In genomic region chr19:14366529-14366928, GRCh38 we compare ENCODE assay signal across 8 cellular contexts. TPM values are rescaled to one million over a fixed set of nuclear protein-coding genes. Genes with fewer than 3 reads are reported as not detected.
DNase-seq lines count a peak whose midpoint lies in the region; ATAC-seq lines count a peak whose summit lies in the region.

No MANE protein-coding gene starts in this region.

- H3K27me3 ChIP-seq in Karpas-422 (ENCODE audit: low read length): no peaks in the 10 kb centered on the region

- H2AFZ ChIP-seq in Karpas-422 (ENCODE audit: low read length): no peak overlapping the region

- H3K4me2 ChIP-seq in Karpas-422 (ENCODE audit: low read depth, low read length, poor library complexity, severe bottlenecking): peak overlapping the region; percentile 39

- DNase-seq in SIG-M5 treated with dmso at 0.1 percent for 504 hours (lab: John Stamatoyannopoulos, UW; ENCODE audit: unreplicated experiment) (peak; percentile 45), SIG-M5 (lab: John Stamatoyannopoulos, UW) (no peak), Karpas-422 (peak; percentile 92), SK-MEL-5 (ENCODE audit: low read depth, low spot score) (peak; percentile 64), Right ventricle myocardium inferior (ENCODE audit: missing footprints) (peak; percentile 90), skeletal muscle cell (ENCODE audit: low read depth) (peak; percentile 58), T1000 (lab: John Stamatoyannopoulos, UW) (no peak)
- DNase-seq in activated naive CD4-positive, alpha-beta T cell treated with Interleukin-2 at 50 U/mL for 16 hours: peak; percentile 87

- no peaks in the 10 kb centered on the region for H4K20me1 ChIP-seq in Karpas-422 (ENCODE audit: insufficient read depth, low read depth, low read length)

- ATAC-seq in Right ventricle myocardium inferior: no peak

- no peaks in the 10 kb centered on the region for H3K9me3 ChIP-seq in Karpas-422 (ENCODE audit: low read length)

- no peaks in the 10 kb centered on the region for H3K36me3 ChIP-seq in Karpas-422 (ENCODE audit: insufficient read depth, low read length)

- in situ Hi-C loops in SK-MEL-5 (cut with HindIII; ENCODE audit: low pct_unique_long_range_greater_than_20kb, low sequenced_read_pairs): no loop called here

- intact Hi-C loops in Right ventricle myocardium inferior (cut with DNase I): no loop called here

- H3K4me3 ChIP-seq in Karpas-422 (ENCODE audit: low read length) (no peak overlapping the region), skeletal muscle cell (ENCODE audit: low read depth, low read length) (no peak overlapping the region)

- H3K79me2 ChIP-seq in Karpas-422 (ENCODE audit: low read length): no peaks in the 10 kb centered on the region

- no peaks in the 10 kb centered on the region for H3K9me2 ChIP-seq in Karpas-422 (replicated peaks; ENCODE audit: insufficient read depth, low read length)

- H3K27ac ChIP-seq in Karpas-422 (ENCODE audit: low read length): no peak overlapping the region

- H3K4me1 ChIP-seq in Karpas-422 (ENCODE audit: low read length): peaks cover 24% of the 10 kb centered on the region

- H3K9ac ChIP-seq in Karpas-422 (ENCODE audit: low read length): no peak overlapping the region

RNA-seq across cellular contexts. Expression of gene ADGRE5, which starts 14.7 kb away (rescaled TPM):
- total RNA-seq in Karpas-422 (2014; rRNA removed; shearing (Covaris generic); ENCODE audit: low replicate concordance): not detected in 2 replicates
- total RNA-seq in SK-MEL-5 (2014; rRNA removed; shearing (Covaris generic)): 11.3 and 14.2 TPM in 2 replicates
- 65.0 and 91.2 TPM in 2 replicates for polyA plus RNA-seq in SK-MEL-5 (2015; cell fraction: cytosol; rRNA removed)
- polyA plus RNA-seq in SK-MEL-5 (2015; cell fraction: nucleus; rRNA removed): 45.5 and 96.8 TPM in 2 replicates
- 32.6 TPM for total RNA-seq in Right ventricle myocardium inferior

RNA-seq across cellular contexts. Expression of gene DDX39A, which starts 52.6 kb away (rescaled TPM):
- 92.4 and 151 TPM in 2 replicates for total RNA-seq in Karpas-422 (2014; rRNA removed; shearing (Covaris generic); ENCODE audit: low replicate concordance)
- total RNA-seq in SK-MEL-5 (2014; rRNA removed; shearing (Covaris generic)): 72.9 and 76.8 TPM in 2 replicates
- polyA plus RNA-seq in SK-MEL-5 (2015; cell fraction: cytosol; rRNA removed): 75.8 and 84.0 TPM in 2 replicates
- polyA plus RNA-seq in SK-MEL-5 (2015; cell fraction: nucleus; rRNA removed): 530 and 585 TPM in 2 replicates
- 32.2 TPM for total RNA-seq in Right ventricle myocardium inferior

Comparison
In these comparisons a context has a peak if more than half of its experiments do, and no peak if none do; other contexts are left out.
1. DNase-seq: peak in SIG-M5 treated with dmso at 0.1 percent for 504 hours (single experiment), Karpas-422 (single experiment), SK-MEL-5 (single experiment), activated naive CD4-positive, alpha-beta T cell treated with Interleukin-2 at 50 U/mL for 16 hours (single experiment), Right ventricle myocardium inferior (single experiment) and skeletal muscle cell (single experiment); none in SIG-M5 (single experiment) and T1000 (single experiment).
2. RNA of gene ADGRE5, which starts 14.7 kb away (total RNA-seq): 32.6 TPM in Right ventricle myocardium inferior (single experiment) and 11.3 to 14.2 TPM in SK-MEL-5; not detected in Karpas-422; every median in the first group is over 10 times any median in the second.